ENCODE assay signal across 2 cellular contexts in genomic region chr18:59648469-59648868, GRCh38. TPM values are rescaled to one million over a fixed set of nuclear protein-coding genes. Genes with fewer than 3 reads are reported as not detected.
"Had no signal": no experiment of that assay in that cellular context is flagged by ENCODE, and none has a peak within 500 bp of the region (broad histone marks: within the 10 kb centered on the region; RNA-seq: fewer than 3 reads in every experiment).

No MANE protein-coding gene starts in this region.

RNA-seq across cellular contexts. Expression of gene CCBE1, which starts 48.8 kb away (rescaled TPM):
- total RNA-seq: H4, HT-29 had no signal
